14 cellular contexts compared by ENCODE assay signal in the genomic region with DNA sequence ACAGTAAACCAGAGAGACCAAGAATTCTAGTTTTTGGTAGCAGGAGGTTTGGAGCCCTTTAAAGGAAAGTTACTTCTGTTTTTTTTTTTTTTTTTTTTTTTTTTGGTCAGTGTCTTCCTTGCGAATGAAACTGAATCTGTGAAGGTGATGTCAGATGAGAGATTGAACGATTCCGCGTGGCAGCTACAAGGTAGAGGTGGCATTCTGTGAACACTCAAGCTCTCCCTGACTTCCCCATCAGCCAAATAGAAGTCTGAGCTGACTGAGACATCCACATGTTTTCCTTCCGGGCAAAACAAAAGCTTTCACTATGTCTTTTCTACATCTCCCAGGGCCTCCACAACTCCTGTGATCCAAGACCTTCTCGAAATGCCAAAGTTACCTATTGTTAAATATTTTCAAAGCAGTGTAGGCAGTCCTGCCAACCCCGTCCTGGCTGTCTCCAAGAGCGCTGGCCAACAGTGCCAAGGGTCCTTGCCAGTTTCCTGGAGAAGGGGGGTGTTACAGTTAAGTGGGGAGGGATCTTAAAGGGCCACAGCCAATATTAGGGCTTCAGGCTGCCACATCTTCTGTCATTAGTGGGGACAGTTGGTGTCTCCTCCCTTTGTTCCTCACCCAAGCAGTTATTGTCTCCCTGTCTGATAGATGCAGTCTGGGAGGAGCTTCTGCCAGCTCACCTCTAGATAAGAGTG.
A peak's percentile ranks its signal among the peaks of the same experiment; 100 is the strongest.
DNase-seq lines count a peak whose midpoint lies in the region; ATAC-seq and TF ChIP-seq lines count a peak whose summit lies in the region.
"Had no signal": no experiment of that assay in that cellular context is flagged by ENCODE, and none has a peak within 500 bp of the region (broad histone marks: within the 10 kb centered on the region; RNA-seq: fewer than 3 reads in every experiment).

No MANE protein-coding gene starts in this region.

- H4K91ac ChIP-seq in H9 (ENCODE audit: insufficient read length, low read depth, low read length) = no peak overlapping the region

- WGBS in H9 (ENCODE audit: extremely low coverage, insufficient read length, low lambda C conversion rate) = no CpG with 5 or more reads among the region's 8 CpGs
- WGBS in body of pancreas, 2 donors = 10 to 11% methylated on average over 8 of the region's 8 CpGs

- DNase-seq in H9 = no peak
- peak; percentile 70 to 81 (median 79) for DNase-seq in body of pancreas
- no peak for DNase-seq in left lobe of liver (ENCODE audit: low spot score)
- no peak for DNase-seq in stimulated activated effector memory CD8-positive, alpha-beta T cell treated with anti-CD3 and anti-CD28 coated beads, Interleukin-12 subunit alpha, Interleukin-12 subunit beta, amount 100 ng/mL, for 72 hours (ENCODE audit: low spot score in 2 of 2)
- no peak for DNase-seq in DMS 273 treated with DMSO at 0.1 percent for 48 hours (lab: John Stamatoyannopoulos, UW)
- DNase-seq in foreskin fibroblast = no peak
- DNase-seq in D341Med (ENCODE audit: low spot score) = no peak
- DNase-seq in RKO (ENCODE audit: low spot score) = no peak
- DNase-seq: activated T-cell treated with anti-CD3 and anti-CD28 coated beads, Interleukin-2, amount 50 U/mL, for 48 hours; Caco-2; gastrocnemius medialis; NCI-H1436 treated with DMSO at 0.1 percent for 48 hours; stimulated activated naive CD8-positive, alpha-beta T cell treated with anti-CD3 and anti-CD28 coated beads, Interleukin-15, Interleukin-2, amounts not matched to agents 100 U/mL and 50 U/mL, for 24 hours had no signal

- H3K14ac ChIP-seq in H9 (ENCODE audit: insufficient read depth, low read length) = no peak overlapping the region

- no peak overlapping the region for H2AK5ac ChIP-seq in H9 (ENCODE audit: insufficient read length, low read length)

- no peak overlapping the region for H2AFZ ChIP-seq in H9 (ENCODE audit: low read length)

- H3K27me3 Mint-ChIP-seq in H9 (ENCODE audit: low read depth) = no peaks in the 10 kb centered on the region; the same call in none of the 2 replicates

- no peak overlapping the region for H3K4ac ChIP-seq in H9 (ENCODE audit: low read depth, low read length)

- no peak overlapping the region for H2BK20ac ChIP-seq in H9 (ENCODE audit: low read depth, low read length, poor library complexity, severe bottlenecking)

- H3K79me1 ChIP-seq in H9 (ENCODE audit: insufficient read depth, low read depth, low read length, poor library complexity, severe bottlenecking) = no peaks in the 10 kb centered on the region

- H3K4me3 Mint-ChIP-seq in H9 = no peak overlapping the region
- no peak overlapping the region for H3K4me3 Mint-ChIP-seq in stimulated activated effector memory CD8-positive, alpha-beta T cell treated with anti-CD3 and anti-CD28 coated beads, Interleukin-12 subunit alpha, Interleukin-12 subunit beta, amount 100 ng/mL, for 72 hours

- H3K4me1 Mint-ChIP-seq in H9 = peaks cover 4 to 6% of the 10 kb centered on the region in 2 experiments
- H3K4me1 Mint-ChIP-seq in stimulated activated effector memory CD8-positive, alpha-beta T cell treated with anti-CD3 and anti-CD28 coated beads, Interleukin-12 subunit alpha, Interleukin-12 subunit beta, amount 100 ng/mL, for 72 hours = no peaks in the 10 kb centered on the region

- ATAC-seq in body of pancreas (peak; percentile 89), left lobe of liver (peak; percentile 30)
- peak; percentile 26 for ATAC-seq in stimulated activated effector memory CD8-positive, alpha-beta T cell treated with anti-CD3 and anti-CD28 coated beads, Interleukin-12 subunit alpha, Interleukin-12 subunit beta, amount 100 ng/mL, for 72 hours
- ATAC-seq: gastrocnemius medialis; GM12878; stimulated activated naive CD8-positive, alpha-beta T cell treated with anti-CD3 and anti-CD28 coated beads, Interleukin-15, Interleukin-2, amounts not matched to agents 100 U/mL and 50 U/mL, for 24 hours had no signal

- H3K36me3 ChIP-seq in body of pancreas (replicated peaks in 1 of 2; ENCODE audit: insufficient read depth in 1 of 2, low read depth in 2 of 2) = no peaks in the 10 kb centered on the region
- H3K36me3 ChIP-seq: gastrocnemius medialis had no signal

- TF ChIP-seq CTCF in H9 (conservative IDR thresholded peaks at IDR 0.05) (no peak), body of pancreas (IDR thresholded peaks at IDR 0.05) (no peak), foreskin fibroblast (IDR thresholded peaks at IDR 0.05; ENCODE audit: low read depth, low read length) (no peak)

- H3K27ac ChIP-seq in H9 (ENCODE audit: insufficient read length, low read depth, low read length) (no peak overlapping the region), body of pancreas (peak overlapping the region in 3 of 4 donors; percentile 10 to 67 (median 54))
- H3K27ac ChIP-seq: gastrocnemius medialis had no signal

- no peak overlapping the region for H3T11ph ChIP-seq in H9 (ENCODE audit: low read length)

- H3K23ac ChIP-seq in H9 (ENCODE audit: insufficient read length, low read depth, low read length) = no peak overlapping the region

- intact Hi-C loops in body of pancreas (cut with DNase I) = no loop called here

- no peak overlapping the region for H2BK15ac ChIP-seq in H9 (ENCODE audit: low read depth, low read length)

- H2BK12ac ChIP-seq in H9 (ENCODE audit: insufficient read length, low read depth, low read length) = no peak overlapping the region

- no peaks in the 10 kb centered on the region for H3K23me2 ChIP-seq in H9 (ENCODE audit: insufficient read length, low read depth, low read length, poor library complexity, severe bottlenecking)

- H3K4me1 ChIP-seq in H9 (ENCODE audit: insufficient read depth, low read length) = no peaks in the 10 kb centered on the region; the same call in 1 of the 2 replicates
- peaks cover 13% of the 10 kb centered on the region for H3K4me1 ChIP-seq in body of pancreas
- H3K4me1 ChIP-seq: Caco-2, gastrocnemius medialis had no signal

- no peaks in the 10 kb centered on the region for H3K79me2 ChIP-seq in H9 (ENCODE audit: insufficient read depth, low read length)

- no peaks in the 10 kb centered on the region for H3K36me3 Mint-ChIP-seq in H9 (ENCODE audit: insufficient read depth in 1 of 3, low read depth in 3 of 3)
- no peaks in the 10 kb centered on the region for H3K36me3 Mint-ChIP-seq in stimulated activated effector memory CD8-positive, alpha-beta T cell treated with anti-CD3 and anti-CD28 coated beads, Interleukin-12 subunit alpha, Interleukin-12 subunit beta, amount 100 ng/mL, for 72 hours

- H3K9ac ChIP-seq in H9 (ENCODE audit: extremely low read depth, insufficient read length, low read length) = no peak overlapping the region

- H3K9me3 Mint-ChIP-seq in H9 = no peaks in the 10 kb centered on the region
- H3K9me3 Mint-ChIP-seq in stimulated activated effector memory CD8-positive, alpha-beta T cell treated with anti-CD3 and anti-CD28 coated beads, Interleukin-12 subunit alpha, Interleukin-12 subunit beta, amount 100 ng/mL, for 72 hours = no peaks in the 10 kb centered on the region

- H4K5ac ChIP-seq in H9 (ENCODE audit: insufficient read length, low read depth, low read length) = no peak overlapping the region

- TF ChIP-seq POLR2A in body of pancreas (IDR thresholded peaks at IDR 0.05) = no peak

- no peaks in the 10 kb centered on the region for H3K9me3 ChIP-seq in H9 (ENCODE audit: control insufficient read depth, low read depth, low read length)
- no peaks in the 10 kb centered on the region for H3K9me3 ChIP-seq in body of pancreas
- H3K9me3 ChIP-seq: Caco-2, gastrocnemius medialis had no signal

- H4K8ac ChIP-seq in H9 (replicated peaks; ENCODE audit: insufficient read length, low read depth, low read length) = no peak overlapping the region

- no peak overlapping the region for H3K18ac ChIP-seq in H9 (ENCODE audit: insufficient read length, low read depth, low read length)

- H3K56ac ChIP-seq in H9 (ENCODE audit: insufficient read length, low read depth, low read length) = no peak overlapping the region

- H4K20me1 ChIP-seq in H9 (ENCODE audit: control insufficient read depth, insufficient read depth, insufficient read length) = no peaks in the 10 kb centered on the region

- H3K27me3 ChIP-seq in H9 (ENCODE audit: insufficient read depth, low read length) = no peaks in the 10 kb centered on the region
- H3K27me3 ChIP-seq in body of pancreas = no peaks in the 10 kb centered on the region
- H3K27me3 ChIP-seq: gastrocnemius medialis had no signal

- peak overlapping the region in 2 of 3 experiments; percentile 36 to 63; a peak in 3 of 7 replicates for H3K27ac Mint-ChIP-seq in H9
- no peak overlapping the region for H3K27ac Mint-ChIP-seq in stimulated activated effector memory CD8-positive, alpha-beta T cell treated with anti-CD3 and anti-CD28 coated beads, Interleukin-12 subunit alpha, Interleukin-12 subunit beta, amount 100 ng/mL, for 72 hours

- no peak overlapping the region for H2BK120ac ChIP-seq in H9 (ENCODE audit: low read depth, low read length, poor library complexity, severe bottlenecking)

- H2BK5ac ChIP-seq in H9 (ENCODE audit: insufficient read length, low read length) = no peak overlapping the region

- H3K4me3 ChIP-seq in body of pancreas (no peak overlapping the region), foreskin fibroblast (ENCODE audit: low read depth in 1 of 2, low read length in 2 of 2) (no peak overlapping the region)
- H3K4me3 ChIP-seq: GM12878 had no signal

- no peak overlapping the region for H3K4me2 ChIP-seq in H9 (ENCODE audit: insufficient read depth, insufficient read length, low read length)

Comparison
In these comparisons a context has a peak if more than half of its experiments do, and no peak if none do; other contexts are left out.
1. DNase-seq: peak in body of pancreas (4 of 4); none in H9 (single experiment), left lobe of liver (single experiment), stimulated activated effector memory CD8-positive, alpha-beta T cell treated with anti-CD3 and anti-CD28 coated beads, Interleukin-12 subunit alpha, Interleukin-12 subunit beta, amount 100 ng/mL, for 72 hours (0 of 2), DMS 273 treated with DMSO at 0.1 percent for 48 hours (single experiment), foreskin fibroblast (0 of 2), D341Med (single experiment) and RKO (single experiment).
2. ATAC-seq: peak in every context shown above with its lines; median percentile 89 in body of pancreas; 30 in left lobe of liver; 26 in stimulated activated effector memory CD8-positive, alpha-beta T cell treated with anti-CD3 and anti-CD28 coated beads, Interleukin-12 subunit alpha, Interleukin-12 subunit beta, amount 100 ng/mL, for 72 hours.